In the genomic region with DNA sequence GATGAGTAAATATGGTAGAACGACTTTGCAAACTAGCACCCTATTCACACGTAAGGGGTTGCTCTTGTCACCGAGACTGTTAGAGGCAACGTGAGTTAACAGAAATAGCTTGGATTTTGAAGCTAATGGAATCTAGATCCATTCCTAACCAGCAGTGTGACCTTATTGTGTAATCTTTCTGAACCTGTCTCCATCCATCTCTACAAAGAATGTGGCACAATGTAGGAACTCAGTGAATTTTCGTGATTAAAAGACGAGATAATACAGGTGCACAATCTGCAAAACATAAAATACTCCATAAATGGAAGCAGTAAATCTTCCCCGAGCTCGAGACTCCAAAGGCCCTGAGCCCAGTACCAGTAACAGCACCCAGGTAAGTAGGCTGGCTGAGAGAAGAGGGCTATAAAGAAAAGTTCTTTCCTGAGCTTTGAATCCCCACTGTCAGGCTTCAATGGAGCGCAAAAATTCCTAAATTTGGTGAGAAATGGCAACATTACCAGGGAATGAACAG, we compare ENCODE assay signal across 1 cellular context.
A peak's percentile ranks its signal among the peaks of the same experiment; 100 is the strongest.
TF ChIP-seq lines count a peak whose summit lies in the region.

No MANE protein-coding gene starts in this region.

TF ChIP-seq in K562, 482 proteins besides CTCF, POLR2A, EP300 and RAD21 (continues in another document):
- TF ChIP-seq CCNT2 (IDR thresholded peaks at IDR 0.05; ENCODE audit: borderline replicate concordance, extremely low read depth, insufficient read length, low read depth, low read length) = no peak
- TF ChIP-seq THRB (CRISPR knock-in tag; conservative IDR thresholded peaks at IDR 0.05) = no peak
- TF ChIP-seq HLTF (IDR thresholded peaks at IDR 0.05) = no peak
- TF ChIP-seq, protein P1, sequence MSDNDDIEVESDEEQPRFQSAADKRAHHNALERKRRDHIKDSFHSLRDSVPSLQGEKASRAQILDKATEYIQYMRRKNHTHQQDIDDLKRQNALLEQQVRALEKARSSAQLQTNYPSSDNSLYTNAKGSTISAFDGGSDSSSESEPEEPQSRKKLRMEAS (CRISPR knock-in tag; IDR thresholded peaks at IDR 0.05) = no peak
- no peak for TF ChIP-seq NEUROD1 (IDR thresholded peaks at IDR 0.05; ENCODE audit: borderline replicate concordance, low read depth, low read length, partially characterized antibody)
- no peak for TF ChIP-seq U2AF2 (optimal IDR thresholded peaks at IDR 0.05; ENCODE audit: low read depth, low read length)
- TF ChIP-seq, protein P2, sequence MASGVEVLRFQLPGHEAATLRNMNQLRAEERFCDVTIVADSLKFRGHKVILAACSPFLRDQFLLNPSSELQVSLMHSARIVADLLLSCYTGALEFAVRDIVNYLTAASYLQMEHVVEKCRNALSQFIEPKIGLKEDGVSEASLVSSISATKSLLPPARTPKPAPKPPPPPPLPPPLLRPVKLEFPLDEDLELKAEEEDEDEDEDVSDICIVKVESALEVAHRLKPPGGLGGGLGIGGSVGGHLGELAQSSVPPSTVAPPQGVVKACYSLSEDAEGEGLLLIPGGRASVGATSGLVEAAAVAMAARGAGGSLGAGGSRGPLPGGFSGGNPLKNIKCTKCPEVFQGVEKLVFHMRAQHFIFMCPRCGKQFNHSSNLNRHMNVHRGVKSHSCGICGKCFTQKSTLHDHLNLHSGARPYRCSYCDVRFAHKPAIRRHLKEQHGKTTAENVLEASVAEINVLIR (CRISPR knock-in tag; IDR thresholded peaks at IDR 0.05) = no peak
- no peak for TF ChIP-seq NR4A1 (CRISPR knock-in tag; IDR thresholded peaks at IDR 0.05)
- TF ChIP-seq NR4A1 (tag; IDR thresholded peaks at IDR 0.05) = peak; percentile 67; the same call in 1 of the 2 replicates
- TF ChIP-seq HOMEZ (CRISPR knock-in tag; IDR thresholded peaks at IDR 0.05) = no peak
- 0 out of 2 replicates have a peak, but pooled peaks have one; percentile 66 for TF ChIP-seq ZNF583 (CRISPR knock-in tag; IDR thresholded peaks at IDR 0.05)
- no peak for TF ChIP-seq SREBF2 (CRISPR knock-in tag; IDR thresholded peaks at IDR 0.05)
- 0 out of 4 replicates have a peak, but pooled peaks of 1 of the 2 experiments have one; percentile 17 for TF ChIP-seq CSDE1 (IDR thresholded peaks at IDR 0.05)
- TF ChIP-seq ZNF766 (CRISPR knock-in tag; conservative IDR thresholded peaks at IDR 0.05) = no peak
- peak; percentile 77 for TF ChIP-seq NUFIP1 (IDR thresholded peaks at IDR 0.05; ENCODE audit: partially characterized antibody)
- TF ChIP-seq GMEB1 (CRISPR knock-in tag; IDR thresholded peaks at IDR 0.05) = no peak
- no peak for TF ChIP-seq THAP12 (CRISPR knock-in tag; IDR thresholded peaks at IDR 0.05)
- no peak for TF ChIP-seq HNRNPUL1 (IDR thresholded peaks at IDR 0.05; ENCODE audit: low read length)
- TF ChIP-seq, protein P3, sequence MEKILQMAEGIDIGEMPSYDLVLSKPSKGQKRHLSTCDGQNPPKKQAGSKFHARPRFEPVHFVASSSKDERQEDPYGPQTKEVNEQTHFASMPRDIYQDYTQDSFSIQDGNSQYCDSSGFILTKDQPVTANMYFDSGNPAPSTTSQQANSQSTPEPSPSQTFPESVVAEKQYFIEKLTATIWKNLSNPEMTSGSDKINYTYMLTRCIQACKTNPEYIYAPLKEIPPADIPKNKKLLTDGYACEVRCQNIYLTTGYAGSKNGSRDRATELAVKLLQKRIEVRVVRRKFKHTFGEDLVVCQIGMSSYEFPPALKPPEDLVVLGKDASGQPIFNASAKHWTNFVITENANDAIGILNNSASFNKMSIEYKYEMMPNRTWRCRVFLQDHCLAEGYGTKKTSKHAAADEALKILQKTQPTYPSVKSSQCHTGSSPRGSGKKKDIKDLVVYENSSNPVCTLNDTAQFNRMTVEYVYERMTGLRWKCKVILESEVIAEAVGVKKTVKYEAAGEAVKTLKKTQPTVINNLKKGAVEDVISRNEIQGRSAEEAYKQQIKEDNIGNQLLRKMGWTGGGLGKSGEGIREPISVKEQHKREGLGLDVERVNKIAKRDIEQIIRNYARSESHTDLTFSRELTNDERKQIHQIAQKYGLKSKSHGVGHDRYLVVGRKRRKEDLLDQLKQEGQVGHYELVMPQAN (IDR thresholded peaks at IDR 0.05; ENCODE audit: borderline replicate concordance) = no peak
- TF ChIP-seq, protein P4, sequence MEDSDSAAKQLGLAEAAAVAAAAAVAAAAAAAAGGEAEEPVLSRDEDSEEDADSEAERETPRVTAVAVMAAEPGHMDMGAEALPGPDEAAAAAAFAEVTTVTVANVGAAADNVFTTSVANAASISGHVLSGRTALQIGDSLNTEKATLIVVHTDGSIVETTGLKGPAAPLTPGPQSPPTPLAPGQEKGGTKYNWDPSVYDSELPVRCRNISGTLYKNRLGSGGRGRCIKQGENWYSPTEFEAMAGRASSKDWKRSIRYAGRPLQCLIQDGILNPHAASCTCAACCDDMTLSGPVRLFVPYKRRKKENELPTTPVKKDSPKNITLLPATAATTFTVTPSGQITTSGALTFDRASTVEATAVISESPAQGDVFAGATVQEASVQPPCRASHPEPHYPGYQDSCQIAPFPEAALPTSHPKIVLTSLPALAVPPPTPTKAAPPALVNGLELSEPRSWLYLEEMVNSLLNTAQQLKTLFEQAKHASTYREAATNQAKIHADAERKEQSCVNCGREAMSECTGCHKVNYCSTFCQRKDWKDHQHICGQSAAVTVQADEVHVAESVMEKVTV (CRISPR knock-in tag; IDR thresholded peaks at IDR 0.05) = no peak
- TF ChIP-seq SRSF7 (optimal IDR thresholded peaks at IDR 0.05; ENCODE audit: low read depth, low read length) = no peak
- no peak for TF ChIP-seq MAFK (IDR thresholded peaks at IDR 0.05; ENCODE audit: low read length)
- TF ChIP-seq, protein P5, sequence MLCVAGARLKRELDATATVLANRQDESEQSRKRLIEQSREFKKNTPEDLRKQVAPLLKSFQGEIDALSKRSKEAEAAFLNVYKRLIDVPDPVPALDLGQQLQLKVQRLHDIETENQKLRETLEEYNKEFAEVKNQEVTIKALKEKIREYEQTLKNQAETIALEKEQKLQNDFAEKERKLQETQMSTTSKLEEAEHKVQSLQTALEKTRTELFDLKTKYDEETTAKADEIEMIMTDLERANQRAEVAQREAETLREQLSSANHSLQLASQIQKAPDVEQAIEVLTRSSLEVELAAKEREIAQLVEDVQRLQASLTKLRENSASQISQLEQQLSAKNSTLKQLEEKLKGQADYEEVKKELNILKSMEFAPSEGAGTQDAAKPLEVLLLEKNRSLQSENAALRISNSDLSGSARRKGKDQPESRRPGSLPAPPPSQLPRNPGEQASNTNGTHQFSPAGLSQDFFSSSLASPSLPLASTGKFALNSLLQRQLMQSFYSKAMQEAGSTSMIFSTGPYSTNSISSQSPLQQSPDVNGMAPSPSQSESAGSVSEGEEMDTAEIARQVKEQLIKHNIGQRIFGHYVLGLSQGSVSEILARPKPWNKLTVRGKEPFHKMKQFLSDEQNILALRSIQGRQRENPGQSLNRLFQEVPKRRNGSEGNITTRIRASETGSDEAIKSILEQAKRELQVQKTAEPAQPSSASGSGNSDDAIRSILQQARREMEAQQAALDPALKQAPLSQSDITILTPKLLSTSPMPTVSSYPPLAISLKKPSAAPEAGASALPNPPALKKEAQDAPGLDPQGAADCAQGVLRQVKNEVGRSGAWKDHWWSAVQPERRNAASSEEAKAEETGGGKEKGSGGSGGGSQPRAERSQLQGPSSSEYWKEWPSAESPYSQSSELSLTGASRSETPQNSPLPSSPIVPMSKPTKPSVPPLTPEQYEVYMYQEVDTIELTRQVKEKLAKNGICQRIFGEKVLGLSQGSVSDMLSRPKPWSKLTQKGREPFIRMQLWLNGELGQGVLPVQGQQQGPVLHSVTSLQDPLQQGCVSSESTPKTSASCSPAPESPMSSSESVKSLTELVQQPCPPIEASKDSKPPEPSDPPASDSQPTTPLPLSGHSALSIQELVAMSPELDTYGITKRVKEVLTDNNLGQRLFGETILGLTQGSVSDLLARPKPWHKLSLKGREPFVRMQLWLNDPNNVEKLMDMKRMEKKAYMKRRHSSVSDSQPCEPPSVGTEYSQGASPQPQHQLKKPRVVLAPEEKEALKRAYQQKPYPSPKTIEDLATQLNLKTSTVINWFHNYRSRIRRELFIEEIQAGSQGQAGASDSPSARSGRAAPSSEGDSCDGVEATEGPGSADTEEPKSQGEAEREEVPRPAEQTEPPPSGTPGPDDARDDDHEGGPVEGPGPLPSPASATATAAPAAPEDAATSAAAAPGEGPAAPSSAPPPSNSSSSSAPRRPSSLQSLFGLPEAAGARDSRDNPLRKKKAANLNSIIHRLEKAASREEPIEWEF (CRISPR knock-in tag; IDR thresholded peaks at IDR 0.05) = no peak
- no peak for TF ChIP-seq EWSR1 (IDR thresholded peaks at IDR 0.05; ENCODE audit: borderline replicate concordance, low read depth, partially characterized antibody)
- TF ChIP-seq ZNF384 (IDR thresholded peaks at IDR 0.05; ENCODE audit: low read depth, low read length) = 0 out of 2 replicates have a peak, but pooled peaks have one; percentile 4
- TF ChIP-seq MED1 (CRISPR knock-in tag; IDR thresholded peaks at IDR 0.05; ENCODE audit: borderline replicate concordance) = no peak
- no peak for TF ChIP-seq PATZ1 (CRISPR knock-in tag; IDR thresholded peaks at IDR 0.05; ENCODE audit: borderline replicate concordance)
- TF ChIP-seq, protein P6, sequence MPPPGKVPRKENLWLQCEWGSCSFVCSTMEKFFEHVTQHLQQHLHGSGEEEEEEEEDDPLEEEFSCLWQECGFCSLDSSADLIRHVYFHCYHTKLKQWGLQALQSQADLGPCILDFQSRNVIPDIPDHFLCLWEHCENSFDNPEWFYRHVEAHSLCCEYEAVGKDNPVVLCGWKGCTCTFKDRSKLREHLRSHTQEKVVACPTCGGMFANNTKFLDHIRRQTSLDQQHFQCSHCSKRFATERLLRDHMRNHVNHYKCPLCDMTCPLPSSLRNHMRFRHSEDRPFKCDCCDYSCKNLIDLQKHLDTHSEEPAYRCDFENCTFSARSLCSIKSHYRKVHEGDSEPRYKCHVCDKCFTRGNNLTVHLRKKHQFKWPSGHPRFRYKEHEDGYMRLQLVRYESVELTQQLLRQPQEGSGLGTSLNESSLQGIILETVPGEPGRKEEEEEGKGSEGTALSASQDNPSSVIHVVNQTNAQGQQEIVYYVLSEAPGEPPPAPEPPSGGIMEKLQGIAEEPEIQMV (tag; conservative IDR thresholded peaks at IDR 0.05; ENCODE audit: low read depth) = 0 out of 2 replicates have a peak, but pooled peaks have one; percentile 49
